1 cellular context compared by ENCODE assay signal in genomic region chr17:78357687-78358537, GRCh38.
TF ChIP-seq lines count a peak whose summit lies in the region.

No MANE protein-coding gene starts in this region.

TF ChIP-seq in GM23338, 12 proteins besides CTCF, POLR2A, EP300 and RAD21 (continued from another document):
- TF ChIP-seq ETS1 (IDR thresholded peaks at IDR 0.05) (no peak), POLR2AphosphoS5 (IDR thresholded peaks at IDR 0.05; ENCODE audit: low read depth) (0 out of 2 replicates have a peak, but pooled peaks have one; percentile 6), CREB1 (CRISPR knock-in tag; IDR thresholded peaks at IDR 0.05; ENCODE audit: low read depth) (no peak)
